8 cellular contexts compared by ENCODE assay signal in the genomic region with DNA sequence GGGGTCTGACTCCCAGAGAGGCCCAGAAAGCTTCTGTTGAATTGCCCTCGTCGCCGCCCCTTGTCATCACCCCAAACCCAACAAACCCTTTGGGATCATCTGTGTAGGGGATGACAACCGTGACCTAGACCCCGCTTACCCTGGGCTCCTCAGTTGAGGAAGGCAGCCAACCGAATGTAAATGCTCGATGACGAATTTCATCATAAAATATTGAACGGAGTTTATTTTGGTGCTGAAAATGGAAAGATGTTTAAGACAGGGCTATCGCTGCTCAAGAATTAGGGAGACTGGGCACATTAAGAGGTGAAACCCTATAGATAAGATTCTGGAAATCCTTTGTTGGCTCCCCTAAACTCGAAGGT.
DNase-seq lines count a peak whose midpoint lies in the region; ATAC-seq and TF ChIP-seq lines count a peak whose summit lies in the region.

No MANE protein-coding gene starts in this region.

- DNase-seq in activated naive CD4-positive, alpha-beta T cell treated with anti-CD3 and anti-CD28 coated beads, Interleukin-2, amount 10 ng/mL, durations not matched to agents 7 days and 5 days: no peak
- DNase-seq in activated naive CD4-positive, alpha-beta T cell (lab: John Stamatoyannopoulos, UW): no peak
- DNase-seq in cardiac fibroblast (ENCODE audit: low read depth in 2 of 2) (no peak), midbrain (lab: John Stamatoyannopoulos, UW) (peak; percentile 41), NCI-H2081 treated with DMSO at 0.1 percent for 48 hours (lab: John Stamatoyannopoulos, UW) (no peak), NCI-H82 treated with DMSO at 0.1 percent for 48 hours (lab: John Stamatoyannopoulos, UW; ENCODE audit: unreplicated experiment) (no peak)
- DNase-seq in stimulated activated naive CD4-positive, alpha-beta T cell (lab: John Stamatoyannopoulos, UW): no peak

- peak overlapping the region; percentile 89 to 93 for H3K4me3 ChIP-seq in cardiac fibroblast (replicated peaks in 1 of 2; ENCODE audit: low read depth in 2 of 2, low read length in 2 of 2)

- H3K27me3 Mint-ChIP-seq in activated naive CD4-positive, alpha-beta T cell treated with anti-CD3 and anti-CD28 coated beads, Interleukin-2, amount 10 ng/mL, durations not matched to agents 7 days and 5 days: peaks cover 3% of the 10 kb centered on the region

- peaks cover 28% of the 10 kb centered on the region for H3K4me1 Mint-ChIP-seq in activated naive CD4-positive, alpha-beta T cell treated with anti-CD3 and anti-CD28 coated beads, Interleukin-2, amount 10 ng/mL, durations not matched to agents 7 days and 5 days

- ATAC-seq in HG03520 (IDR thresholded peaks at IDR 0.05; ENCODE audit: unreplicated experiment): peak; percentile 11

- H3K36me3 Mint-ChIP-seq in activated naive CD4-positive, alpha-beta T cell treated with anti-CD3 and anti-CD28 coated beads, Interleukin-2, amount 10 ng/mL, durations not matched to agents 7 days and 5 days: peaks cover 7% of the 10 kb centered on the region

- H3K9me3 Mint-ChIP-seq in activated naive CD4-positive, alpha-beta T cell treated with anti-CD3 and anti-CD28 coated beads, Interleukin-2, amount 10 ng/mL, durations not matched to agents 7 days and 5 days: no peaks in the 10 kb centered on the region

- H3K4me3 Mint-ChIP-seq in activated naive CD4-positive, alpha-beta T cell treated with anti-CD3 and anti-CD28 coated beads, Interleukin-2, amount 10 ng/mL, durations not matched to agents 7 days and 5 days: peak overlapping the region; percentile 94

- peak overlapping the region; percentile 96 for H3K27ac Mint-ChIP-seq in activated naive CD4-positive, alpha-beta T cell treated with anti-CD3 and anti-CD28 coated beads, Interleukin-2, amount 10 ng/mL, durations not matched to agents 7 days and 5 days

- CTCF ChIA-PET in activated naive CD4-positive, alpha-beta T cell treated with anti-CD3 and anti-CD28 coated beads, Interleukin-2, amount 10 ng/mL, durations not matched to agents 7 days and 5 days (lab: Charles Lee): no interaction called here

- no peak for TF ChIP-seq CTCF in cardiac fibroblast (IDR thresholded peaks at IDR 0.05; ENCODE audit: low read depth, low read length)
